8 cellular contexts compared by ENCODE assay signal in genomic region chr1:24643362-24644346, GRCh38. TPM values are rescaled to one million over a fixed set of nuclear protein-coding genes. Genes with fewer than 3 reads are reported as not detected.
DNase-seq lines count a peak whose midpoint lies in the region; ATAC-seq and TF ChIP-seq lines count a peak whose summit lies in the region.

No MANE protein-coding gene starts in this region.

- H3K9me3 ChIP-seq in SJCRH30 (replicated peaks) (no peaks in the 10 kb centered on the region), breast epithelium (no peaks in the 10 kb centered on the region)

- no peak for TF ChIP-seq POLR2A in GM18505 (IDR thresholded peaks at IDR 0.05; ENCODE audit: borderline replicate concordance, extremely low read depth, insufficient read depth, insufficient read length)
- TF ChIP-seq POLR2A in breast epithelium (IDR thresholded peaks at IDR 0.05) = no peak

- TF ChIP-seq CTCF in AG10803 (conservative IDR thresholded peaks at IDR 0.05; ENCODE audit: low read length) (no peak), breast epithelium (IDR thresholded peaks at IDR 0.05) (no peak)

- DNase-seq in AG10803 (ENCODE audit: low read depth) (peak; percentile 9), SJCRH30 (peak; percentile 27 to 46), breast epithelium (ENCODE audit: low spot score in 2 of 2) (no peak), kidney tubule cell (ENCODE audit: low spot score) (peak; percentile 26)
- DNase-seq in stimulated activated CD8-positive, alpha-beta memory T cell treated with anti-CD3 and anti-CD28 coated beads, Interleukin-4, amount 100 ng/mL, for 24 hours (ENCODE audit: low read depth) = peak; percentile 39
- no peak for DNase-seq in NK-92 treated with Interleukin-12 subunit alpha and Interleukin-12 subunit beta, amount 100 ng/mL, for 24 hours (lab: John Stamatoyannopoulos, UW)

- H3K4me1 ChIP-seq in SJCRH30 (peaks cover 7% of the 10 kb centered on the region), breast epithelium (peaks cover 0 to 22% of the 10 kb centered on the region in 2 donors)

- H3K36me3 ChIP-seq in SJCRH30 (peaks cover 38% of the 10 kb centered on the region), breast epithelium (peaks cover 12% of the 10 kb centered on the region)

- H3K27me3 ChIP-seq in SJCRH30 (no peaks in the 10 kb centered on the region), breast epithelium (no peaks in the 10 kb centered on the region)

- intact Hi-C loops in breast epithelium (cut with DNase I; ENCODE audit: low total_unique reads) = no loop called here

- ATAC-seq in GM18505 (IDR thresholded peaks at IDR 0.05; ENCODE audit: unreplicated experiment) (peak; percentile 18), HG03039 (IDR thresholded peaks at IDR 0.05; ENCODE audit: unreplicated experiment) (peak; percentile 14)

- H3K27ac ChIP-seq in SJCRH30 = peak overlapping the region; percentile 85
- peak overlapping the region; percentile 92 to 100 for H3K27ac ChIP-seq in breast epithelium

- H3K4me3 ChIP-seq in AG10803 (ENCODE audit: low read length) = peak overlapping the region; percentile 89
- H3K4me3 ChIP-seq in SJCRH30 = peak overlapping the region; percentile 82
- peak overlapping the region; percentile 93 to 99 (median 96) for H3K4me3 ChIP-seq in breast epithelium

RNA-seq across cellular contexts. Expression of gene SRRM1, which starts 0.6 kb away (rescaled TPM):
- total RNA-seq in SJCRH30 (2014; rRNA removed; shearing (Covaris generic)) = 114 and 131 TPM in 2 replicates
- total RNA-seq in breast epithelium = 100 to 1,000 TPM in 2 of 3 donors, 10 to 100 TPM in 1; 96.3 to 134 (median 118) TPM

Comparison
In these comparisons a context has a peak if more than half of its experiments do, and no peak if none do; other contexts are left out.
1. DNase-seq: peak in AG10803 (single experiment), SJCRH30 (2 of 2), kidney tubule cell (single experiment) and stimulated activated CD8-positive, alpha-beta memory T cell treated with anti-CD3 and anti-CD28 coated beads, Interleukin-4, amount 100 ng/mL, for 24 hours (single experiment); none in breast epithelium (0 of 2) and NK-92 treated with Interleukin-12 subunit alpha and Interleukin-12 subunit beta, amount 100 ng/mL, for 24 hours (single experiment).
2. Peak in every context shown above with its lines, with median percentiles within 50 percentile points of each other: H3K4me3 ChIP-seq.